9 cellular contexts compared by ENCODE assay signal in genomic region chr3:89107461-89108035, GRCh38. TPM values are rescaled to one million over a fixed set of nuclear protein-coding genes. Genes with fewer than 3 reads are reported as not detected.
DNase-seq lines count a peak whose midpoint lies in the region; ATAC-seq, FAIRE-seq and TF ChIP-seq lines count a peak whose summit lies in the region.
"Had no signal": no experiment of that assay in that cellular context is flagged by ENCODE, and none has a peak within 500 bp of the region (broad histone marks: within the 10 kb centered on the region; RNA-seq: fewer than 3 reads in every experiment).

Gene EPHA3, plus strand, starts transcription at chr3:89107621. Its CDS starts 128 bp downstream, at chr3:89107749.

- H4K20me1 ChIP-seq in K562 (replicated peaks; ENCODE audit: control insufficient read depth, insufficient read depth, low read length) = no peaks in the 10 kb centered on the region

- POLR2A ChIA-PET in K562 (lab: Yijun Ruan, JAX) = interaction anchor here (0.7 kb wide), 1 partner anchor 280 kb away, joined by 3 read pairs; no protein-coding TSS in a partner anchor

- no TSS peak for BruUV-seq in K562 (replicated peaks; lab: Mats Ljungman, UMichigan)

- H3K4me2 ChIP-seq in K562 (ENCODE audit: insufficient read depth, low read length) = no peak within 1 kb of the TSS

- no peak for TF ChIP-seq CTCF in K562 (IDR thresholded peaks at IDR 0.05 in 2 of 3, conservative IDR thresholded peaks at IDR 0.05 in 1 of 3; ENCODE audit: insufficient read depth in 2 of 3, low read depth in 1 of 3, low read length in 3 of 3)

- in situ Hi-C loops in K562 (cut with MboI) = no loop called here

- CTCF ChIA-PET in K562 (lab: Yijun Ruan, JAX; ENCODE audit: low intra/inter-chr PET ratio) = no interaction called here

- no peak for TF ChIP-seq POLR2A in K562 (conservative IDR thresholded peaks at IDR 0.05)

- ATAC-seq in GM21360 (IDR thresholded peaks at IDR 0.05; ENCODE audit: unreplicated experiment) (peak; percentile 97), HG03565 (IDR thresholded peaks at IDR 0.05; ENCODE audit: unreplicated experiment) (peak; percentile 95), K562 (peak; percentile 66)

- 0% methylated on average over 16 of the region's 29 CpGs for WGBS in K562 (ENCODE audit: insufficient coverage, low coverage, missing lambda C conversion rate)

- no peaks in the 10 kb centered on the region for H3K36me3 ChIP-seq in SK-N-MC (ENCODE audit: insufficient read depth, low read length)
- no peaks in the 10 kb centered on the region for H3K36me3 ChIP-seq in K562 (ENCODE audit: control insufficient read depth, insufficient read depth, low read length)
- H3K36me3 ChIP-seq in rectal smooth muscle tissue (ENCODE audit: control insufficient read depth, insufficient read depth, low read length) = no peaks in the 10 kb centered on the region

- no peak within 1 kb of the TSS for H2AFZ ChIP-seq in K562 (ENCODE audit: low read depth, low read length)

- DNase-seq in COLO829 (ENCODE audit: low spot score) = peak; percentile 85
- DNase-seq in SK-N-MC (ENCODE audit: low read depth, low spot score) = no peak
- DNase-seq in K562 (ENCODE audit: extremely low read depth in 1 of 4, low spot score in 3 of 4) = peak in 3 of 4 experiments; percentile 3 to 35 (median 13)
- DNase-seq in hypothalamus (lab: John Stamatoyannopoulos, UW) = peak in 47 of 51 donors; percentile 8 to 77 (median 51)
- DNase-seq in GDM1 (lab: John Stamatoyannopoulos, UW) = no peak

- H3K79me2 ChIP-seq in K562 (ENCODE audit: control insufficient read depth, insufficient read depth, low read length) = no peaks in the 10 kb centered on the region

- TF ChIP-seq RAD21 in K562 (CRISPR knock-in tag; conservative IDR thresholded peaks at IDR 0.05 in 1 of 2, IDR thresholded peaks at IDR 0.05 in 1 of 2) = no peak

- H3K9me3 ChIP-seq in SK-N-MC (ENCODE audit: low read depth, low read length) (no peaks in the 10 kb centered on the region), K562 (replicated peaks; ENCODE audit: control insufficient read depth, insufficient read depth, low read depth, low read length) (no peaks in the 10 kb centered on the region)

- H3K9me1 ChIP-seq in K562 (ENCODE audit: control insufficient read depth, insufficient read depth, low read length) = no peaks in the 10 kb centered on the region

- H3K9ac ChIP-seq in SK-N-MC (ENCODE audit: insufficient read length) (peak within 1 kb of the TSS; percentile 81), K562 (ENCODE audit: insufficient read depth in 1 of 2, low read depth in 2 of 2, low read length in 2 of 2) (no peak within 1 kb of the TSS), rectal smooth muscle tissue (ENCODE audit: low read length) (peak within 1 kb of the TSS; percentile 24)

- H3K27me3 ChIP-seq in K562 (ENCODE audit: control insufficient read depth in 2 of 2, insufficient read depth in 2 of 2, low read length in 2 of 2) (no peaks in the 10 kb centered on the region), rectal smooth muscle tissue (ENCODE audit: control insufficient read depth, insufficient read depth, low read length) (no peaks in the 10 kb centered on the region)

- H3K27ac ChIP-seq in SK-N-MC (peak within 1 kb of the TSS; percentile 56), K562 (ENCODE audit: extremely low read depth, low read depth, low read length) (no peak within 1 kb of the TSS), rectal smooth muscle tissue (ENCODE audit: low read depth, low read length) (peak within 1 kb of the TSS; percentile 36)

- FAIRE-seq in K562 (lab: Jason Lieb, UNC) = no peak
- FAIRE-seq: TTC549 had no signal

- no peak for TF ChIP-seq EP300 in K562 (IDR thresholded peaks at IDR 0.05; ENCODE audit: low read length)

- intact Hi-C loops in K562 (cut with micrococcal nuclease) = no loop called here

- H3K4me3 ChIP-seq in SK-N-MC = peak within 1 kb of the TSS; percentile 89
- no peak within 1 kb of the TSS for H3K4me3 ChIP-seq in K562
- H3K4me3 ChIP-seq in rectal smooth muscle tissue (ENCODE audit: low read length) = peak within 1 kb of the TSS; percentile 85

- H3K4me1 ChIP-seq in K562 (replicated peaks in 1 of 2; ENCODE audit: control insufficient read depth in 2 of 2, insufficient read depth in 2 of 2, low read length in 2 of 2) (no peaks in the 10 kb centered on the region), rectal smooth muscle tissue (ENCODE audit: control insufficient read depth, insufficient read depth, low read length) (peaks cover 4% of the 10 kb centered on the region)

TF ChIP-seq in K562, 482 proteins besides CTCF, POLR2A, EP300 and RAD21:
- TF ChIP-seq BRF2 (IDR thresholded peaks at IDR 0.05; ENCODE audit: borderline replicate concordance, insufficient read depth, insufficient read length) (no peak), TCF3 (CRISPR knock-in tag; IDR thresholded peaks at IDR 0.05) (0 out of 2 replicates have a peak, but pooled peaks have one; percentile 14), MEIS2 (IDR thresholded peaks at IDR 0.05; ENCODE audit: partially characterized antibody) (peak; percentile 33), U2AF1 (optimal IDR thresholded peaks at IDR 0.05; ENCODE audit: low read depth, low read length) (no peak), CBFA2T3 (IDR thresholded peaks at IDR 0.05) (peak; percentile 9; the same call in 1 of the 2 replicates)
TF ChIP-seq in K562: peak in this region for 3.

RNA-seq across cellular contexts. Expression of gene EPHA3, which starts in this region (rescaled TPM):
- not detected in 2 replicates for total RNA-seq in K562 (2011; cell fraction: chromatin; rRNA removed; ENCODE audit: low replicate concordance)
- not detected in 2 replicates for total RNA-seq in K562 (2011; cell fraction: nucleolus; rRNA removed)
- total RNA-seq in K562 (2011; cell fraction: nucleoplasm; rRNA removed) = not detected in 2 replicates
- total RNA-seq in K562 (2014; rRNA removed) (not detected in 2 replicates), K562 (2014; rRNA removed; fragmentation: Illumina TruSeq; extraction: Trizol) (not detected in 2 replicates), K562 (2015; rRNA removed; fragmentation: Illumina TruSeq; extraction: Trizol) (not detected in 2 replicates), K562 (2021) (not detected in 2 replicates)
- polyA plus RNA-seq in K562 (2011; rRNA removed) (not detected in 2 replicates), K562 (2014; fragmentation: Illumina TruSeq; extraction: Trizol) (not detected in 2 replicates), K562 (2014; fragmentation: Nextera tagmentation; extraction: Ambion mirVana) (not detected), K562 (2014; rRNA removed) (not detected in 2 replicates)
- not detected in 2 replicates for polyA plus RNA-seq in K562 (2011; cell fraction: cytosol; rRNA removed)
- polyA plus RNA-seq in K562 (2011; cell fraction: nucleus; rRNA removed) = not detected in 2 replicates
- polyA plus RNA-seq in K562 (2012) = not detected in 2 replicates
- polyA minus RNA-seq in K562 (2011; rRNA and poly(A)+ RNA removed) = not detected in 2 replicates
- not detected in 2 replicates for polyA minus RNA-seq in K562 (2011; cell fraction: cytosol; rRNA and poly(A)+ RNA removed)
- polyA minus RNA-seq in K562 (2011; cell fraction: nucleus; rRNA and poly(A)+ RNA removed) = not detected in 2 replicates

Comparison
In these comparisons a context has a peak if more than half of its experiments do, and no peak if none do; other contexts are left out.
1. Peak in DNase-seq and ATAC-seq in K562; RNA of the gene not detected or under 1 TPM.
2. DNase-seq: peak in COLO829 (single experiment) and hypothalamus (47 of 51); none in SK-N-MC (single experiment) and GDM1 (single experiment).
3. H3K9ac ChIP-seq: peak in SK-N-MC (single experiment) and rectal smooth muscle tissue (single experiment); none in K562 (0 of 2).
4. Peak in every context shown above with its lines, with median percentiles within 50 percentile points of each other: ATAC-seq.